15 cellular contexts compared by ENCODE assay signal in the genomic region with DNA sequence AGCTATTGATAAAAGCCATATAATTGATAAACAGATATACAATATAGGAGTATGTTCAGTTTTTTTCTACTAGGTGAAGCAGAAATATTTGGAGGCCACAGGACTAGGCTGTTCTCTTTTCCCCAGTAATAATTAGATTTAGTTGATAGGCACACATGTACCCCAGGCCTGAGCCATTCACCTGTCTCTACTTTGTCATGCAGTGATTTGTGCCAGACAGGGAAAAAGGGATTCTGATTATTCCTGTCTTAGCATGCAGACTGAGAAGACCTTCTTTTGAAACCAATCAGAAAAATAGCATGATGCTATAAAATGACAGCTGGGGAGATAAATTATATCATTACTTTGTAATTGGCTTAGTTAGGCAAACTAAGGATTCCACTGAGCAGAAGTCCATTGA.
DNase-seq lines count a peak whose midpoint lies in the region; ATAC-seq and TF ChIP-seq lines count a peak whose summit lies in the region.
"Had no signal": no experiment of that assay in that cellular context is flagged by ENCODE, and none has a peak within 500 bp of the region (broad histone marks: within the 10 kb centered on the region; RNA-seq: fewer than 3 reads in every experiment).

No MANE protein-coding gene starts in this region.

- H3K4me1 ChIP-seq in DOHH2 (ENCODE audit: control insufficient read depth, low read length) = peaks cover 92% of the 10 kb centered on the region
- peaks cover 0 to 6% (median 0%) of the 10 kb centered on the region in 3 donors for H3K4me1 ChIP-seq in esophagus squamous epithelium

- DNase-seq in T-helper 2 cell treated with Interferon-gamma antibody and Interleukin-4, amounts not matched to agents 5 μg/mL and 100 μg/mL, for 36 hours (ENCODE audit: low spot score) = no peak
- no peak for DNase-seq in T-helper 2 cell
- no peak for DNase-seq in natural killer cell
- DNase-seq in dermis blood vessel endothelial cell = no peak
- no peak for DNase-seq in esophagus squamous epithelium (lab: John Stamatoyannopoulos, UW)
- no peak for DNase-seq in WERI-Rb-1
- DNase-seq: activated gamma-delta T cell; DMS79; NCI-H146; NCI-H2227 treated with DMSO at 0.1 percent for 48 hours; retina; stimulated activated naive B cell treated with anti-CD40 and anti-IgM and Interleukin-4, amounts not matched to agents 10 μg/mL and 1 μg/mL and 100 μg/mL, for 72 hours had no signal

- H3K4me2 ChIP-seq in DOHH2 (ENCODE audit: low read length) = peak overlapping the region; percentile 87

- H3K4me3 ChIP-seq in DOHH2 (ENCODE audit: low read length) (peak overlapping the region; percentile 43), esophagus squamous epithelium (no peak overlapping the region), WERI-Rb-1 (ENCODE audit: low read depth, low read length) (no peak overlapping the region)

- intact Hi-C loops in natural killer cell (cut with micrococcal nuclease) = no loop called here
- intact Hi-C loops in esophagus squamous epithelium (cut with DNase I) = no loop called here

- H3K9me3 Mint-ChIP-seq in T-helper 2 cell treated with Interferon-gamma antibody and Interleukin-4, amounts not matched to agents 5 μg/mL and 100 μg/mL, for 36 hours = peaks cover 4% of the 10 kb centered on the region
- H3K9me3 Mint-ChIP-seq in activated T-helper 17 cell treated with anti-CD3 and anti-CD28 coated beads, Interleukin-2, amount 50 U/mL, for 72 hours = no peaks in the 10 kb centered on the region
- peaks cover 0 to 3% of the 10 kb centered on the region in 2 donors for H3K9me3 Mint-ChIP-seq in natural killer cell

- no peaks in the 10 kb centered on the region for H3K27me3 Mint-ChIP-seq in T-helper 2 cell treated with Interferon-gamma antibody and Interleukin-4, amounts not matched to agents 5 μg/mL and 100 μg/mL, for 36 hours (ENCODE audit: low read depth)
- no peaks in the 10 kb centered on the region for H3K27me3 Mint-ChIP-seq in activated T-helper 17 cell treated with anti-CD3 and anti-CD28 coated beads, Interleukin-2, amount 50 U/mL, for 72 hours
- H3K27me3 Mint-ChIP-seq in natural killer cell (ENCODE audit: low read depth in 2 of 2) = no peaks in the 10 kb centered on the region
- H3K27me3 Mint-ChIP-seq: stimulated activated naive B cell treated with anti-CD40 and anti-IgM and Interleukin-4, amounts not matched to agents 10 μg/mL and 1 μg/mL and 100 μg/mL, for 72 hours had no signal

- peaks cover 20% of the 10 kb centered on the region for H3F3A ChIP-seq in DOHH2 (ENCODE audit: control insufficient read depth, insufficient read depth)

- no peaks in the 10 kb centered on the region for H3K9me2 ChIP-seq in DOHH2 (replicated peaks; ENCODE audit: control insufficient read depth, low read length)

- no peak for ATAC-seq in activated T-helper 17 cell treated with anti-CD3 and anti-CD28 coated beads, Interleukin-2, amount 50 U/mL, for 72 hours (replicated peaks)
- no peak for ATAC-seq in natural killer cell

- TF ChIP-seq CTCF in DOHH2 (IDR thresholded peaks at IDR 0.05; ENCODE audit: low read depth, low read length, poor library complexity, severe bottlenecking) = no peak
- TF ChIP-seq CTCF in natural killer cell (IDR thresholded peaks at IDR 0.05) = no peak
- TF ChIP-seq CTCF in esophagus squamous epithelium (IDR thresholded peaks at IDR 0.05) = no peak
- TF ChIP-seq CTCF in WERI-Rb-1 (IDR thresholded peaks at IDR 0.05; ENCODE audit: low read depth, low read length) = no peak

- H3K9me3 ChIP-seq in DOHH2 (ENCODE audit: control insufficient read depth, insufficient read depth, low read length) = no peaks in the 10 kb centered on the region
- no peaks in the 10 kb centered on the region for H3K9me3 ChIP-seq in esophagus squamous epithelium
- H3K9me3 ChIP-seq in WERI-Rb-1 (ENCODE audit: severe bottlenecking) = no peaks in the 10 kb centered on the region

- no peak for TF ChIP-seq POLR2A in esophagus squamous epithelium (IDR thresholded peaks at IDR 0.05)

- H3K27ac ChIP-seq in DOHH2 (ENCODE audit: low read depth, low read length) = peak overlapping the region; percentile 85
- H3K27ac ChIP-seq in esophagus squamous epithelium = no peak overlapping the region
- no peak overlapping the region for H3K27ac ChIP-seq in WERI-Rb-1
- H3K27ac ChIP-seq: C4-2B had no signal

- no peak overlapping the region for H3K4me3 Mint-ChIP-seq in T-helper 2 cell treated with Interferon-gamma antibody and Interleukin-4, amounts not matched to agents 5 μg/mL and 100 μg/mL, for 36 hours
- H3K4me3 Mint-ChIP-seq in activated T-helper 17 cell treated with anti-CD3 and anti-CD28 coated beads, Interleukin-2, amount 50 U/mL, for 72 hours = peak overlapping the region; percentile 98
- no peak overlapping the region for H3K4me3 Mint-ChIP-seq in natural killer cell

- H4K20me1 ChIP-seq in DOHH2 (ENCODE audit: control insufficient read depth, insufficient read depth, low read depth, low read length) = no peaks in the 10 kb centered on the region

- peaks cover 64% of the 10 kb centered on the region for H3K4me1 Mint-ChIP-seq in T-helper 2 cell treated with Interferon-gamma antibody and Interleukin-4, amounts not matched to agents 5 μg/mL and 100 μg/mL, for 36 hours (ENCODE audit: low read depth)
- H3K4me1 Mint-ChIP-seq in activated T-helper 17 cell treated with anti-CD3 and anti-CD28 coated beads, Interleukin-2, amount 50 U/mL, for 72 hours = peaks cover 51% of the 10 kb centered on the region
- peaks cover 84 to 90% of the 10 kb centered on the region in 2 donors for H3K4me1 Mint-ChIP-seq in natural killer cell

- no peaks in the 10 kb centered on the region for H3K36me3 ChIP-seq in DOHH2 (ENCODE audit: control insufficient read depth, low read length)
- H3K36me3 ChIP-seq in esophagus squamous epithelium = no peaks in the 10 kb centered on the region
- H3K36me3 ChIP-seq in WERI-Rb-1 = no peaks in the 10 kb centered on the region

- H3K36me3 Mint-ChIP-seq in T-helper 2 cell treated with Interferon-gamma antibody and Interleukin-4, amounts not matched to agents 5 μg/mL and 100 μg/mL, for 36 hours (ENCODE audit: low read depth) = peaks cover 44% of the 10 kb centered on the region
- peaks cover 51% of the 10 kb centered on the region for H3K36me3 Mint-ChIP-seq in activated T-helper 17 cell treated with anti-CD3 and anti-CD28 coated beads, Interleukin-2, amount 50 U/mL, for 72 hours (ENCODE audit: low read depth)
- no peaks in the 10 kb centered on the region for H3K36me3 Mint-ChIP-seq in natural killer cell

- H3K27me3 ChIP-seq in DOHH2 (ENCODE audit: control insufficient read depth, low read length) (no peaks in the 10 kb centered on the region), esophagus squamous epithelium (no peaks in the 10 kb centered on the region), WERI-Rb-1 (ENCODE audit: insufficient read depth, low read depth, severe bottlenecking) (no peaks in the 10 kb centered on the region)

- peak overlapping the region; percentile 42 for H3K27ac Mint-ChIP-seq in T-helper 2 cell treated with Interferon-gamma antibody and Interleukin-4, amounts not matched to agents 5 μg/mL and 100 μg/mL, for 36 hours
- H3K27ac Mint-ChIP-seq in activated T-helper 17 cell treated with anti-CD3 and anti-CD28 coated beads, Interleukin-2, amount 50 U/mL, for 72 hours = peak overlapping the region; percentile 90
- H3K27ac Mint-ChIP-seq in natural killer cell = peak overlapping the region; percentile 85 to 87

- no peaks in the 10 kb centered on the region; the same call in 1 of the 2 replicates for H3K79me2 ChIP-seq in DOHH2 (ENCODE audit: control insufficient read depth, low read length)
